In the genomic region with DNA sequence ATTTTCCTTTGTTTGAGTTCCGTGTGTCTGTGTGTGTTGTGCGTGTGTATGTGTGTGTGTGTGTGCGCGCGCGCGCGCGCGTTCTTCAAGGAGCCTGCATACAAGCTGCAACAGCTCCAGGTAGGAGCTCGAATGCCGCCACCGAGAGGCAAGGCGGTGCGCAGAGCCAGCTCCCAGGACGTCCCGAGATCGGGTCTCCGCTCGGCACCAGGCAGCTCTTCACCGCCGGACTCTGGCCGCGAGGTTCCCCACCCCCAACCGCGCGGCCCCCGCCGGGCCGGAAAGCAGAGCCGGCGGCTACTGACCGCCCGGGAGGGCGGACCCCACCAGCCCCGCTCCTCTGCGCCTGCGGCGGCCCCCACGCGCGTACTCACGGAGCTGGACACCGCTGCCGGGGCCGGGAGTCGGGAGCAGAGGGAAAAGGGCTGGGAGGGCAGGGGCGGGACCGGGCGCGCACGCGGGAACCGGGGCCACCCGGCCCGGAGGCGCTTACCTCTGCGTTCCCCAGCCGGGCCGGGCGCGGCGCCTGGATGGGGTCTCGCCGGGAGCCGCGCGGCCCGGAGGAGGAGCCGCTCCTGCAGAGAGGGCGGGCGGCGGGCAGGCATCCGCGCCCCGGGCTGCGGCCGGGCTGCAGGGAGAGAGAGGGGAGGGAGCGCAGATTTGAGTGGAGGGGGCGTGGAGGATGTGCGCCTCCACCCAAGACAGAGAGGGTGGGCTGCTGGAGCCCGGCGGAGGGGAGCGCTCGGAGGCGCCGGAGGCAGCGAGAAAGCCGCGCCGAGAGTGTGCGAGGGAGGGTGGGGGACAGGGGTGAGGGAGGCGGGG, we compare ENCODE assay signal across 8 cellular contexts. TPM values are rescaled to one million over a fixed set of nuclear protein-coding genes. Genes with fewer than 3 reads are reported as not detected.
DNase-seq lines count a peak whose midpoint lies in the region; ATAC-seq and TF ChIP-seq lines count a peak whose summit lies in the region.

No MANE protein-coding gene starts in this region.

- peak overlapping the region; percentile 65 to 73 for H3K4me3 Mint-ChIP-seq in activated T-cell treated with anti-CD3 and anti-CD28 coated beads, Interleukin-2, amount 50 U/mL, for 72 hours
- peak overlapping the region; percentile 91 to 98 (median 98) for H3K4me3 Mint-ChIP-seq in nephron

- ATAC-seq in activated T-cell treated with anti-CD3 and anti-CD28 coated beads, Interleukin-2, amount 50 U/mL, for 72 hours (replicated peaks in 1 of 2): peak; percentile 49 to 54
- ATAC-seq in foreskin keratinocyte (peak; percentile 76), GM21576 (IDR thresholded peaks at IDR 0.05; ENCODE audit: unreplicated experiment) (no peak), HG02981 (IDR thresholded peaks at IDR 0.05; ENCODE audit: unreplicated experiment) (no peak)

- H3K9me3 Mint-ChIP-seq in activated T-cell treated with anti-CD3 and anti-CD28 coated beads, Interleukin-2, amount 50 U/mL, for 72 hours: no peaks in the 10 kb centered on the region
- no peaks in the 10 kb centered on the region for H3K9me3 Mint-ChIP-seq in nephron

- no peak overlapping the region for H3K27ac Mint-ChIP-seq in activated T-cell treated with anti-CD3 and anti-CD28 coated beads, Interleukin-2, amount 50 U/mL, for 72 hours
- H3K27ac Mint-ChIP-seq in nephron: peak overlapping the region; percentile 96 to 99 (median 99)

- H3K36me3 Mint-ChIP-seq in activated T-cell treated with anti-CD3 and anti-CD28 coated beads, Interleukin-2, amount 50 U/mL, for 72 hours (ENCODE audit: insufficient read depth in 2 of 2): no peaks in the 10 kb centered on the region
- H3K36me3 Mint-ChIP-seq in nephron (ENCODE audit: low read depth): no peaks in the 10 kb centered on the region

- DNase-seq in NCI-H82 (lab: John Stamatoyannopoulos, UW): peak; percentile 80
- DNase-seq in NCI-H82 treated with DMSO at 0.1 percent for 48 hours (lab: John Stamatoyannopoulos, UW; ENCODE audit: unreplicated experiment): no peak
- DNase-seq in NCI-H1105 (lab: John Stamatoyannopoulos, UW): peak; percentile 28
- peak; percentile 10 to 19 for DNase-seq in activated T-cell treated with anti-CD3 and anti-CD28 coated beads, Interleukin-2, amount 50 U/mL, for 72 hours
- peak; percentile 55 to 81 for DNase-seq in foreskin keratinocyte

- peaks cover 12% of the 10 kb centered on the region for H3K4me1 ChIP-seq in foreskin keratinocyte

- H3K4me1 Mint-ChIP-seq in activated T-cell treated with anti-CD3 and anti-CD28 coated beads, Interleukin-2, amount 50 U/mL, for 72 hours (ENCODE audit: low read depth): no peaks in the 10 kb centered on the region
- H3K4me1 Mint-ChIP-seq in nephron: peaks cover 59% of the 10 kb centered on the region

- H3K27me3 Mint-ChIP-seq in activated T-cell treated with anti-CD3 and anti-CD28 coated beads, Interleukin-2, amount 50 U/mL, for 72 hours (ENCODE audit: low read depth): peaks cover 77% of the 10 kb centered on the region
- H3K27me3 Mint-ChIP-seq in nephron (ENCODE audit: low read depth): no peaks in the 10 kb centered on the region

- H3K27me3 ChIP-seq in foreskin keratinocyte: no peaks in the 10 kb centered on the region

- TF ChIP-seq CTCF in foreskin keratinocyte (conservative IDR thresholded peaks at IDR 0.05) (peak; percentile 56), nephron (IDR thresholded peaks at IDR 0.05; ENCODE audit: unreplicated experiment in 3 of 3) (no peak)

- peak overlapping the region; percentile 41 for H3K27ac ChIP-seq in foreskin keratinocyte

RNA-seq across cellular contexts. Expression of gene AKIP1, which starts 40.3 kb away (rescaled TPM):
- total RNA-seq in activated T-cell treated with anti-CD3 and anti-CD28 coated beads, Interleukin-2, amount 50 U/mL, for 72 hours: 10 to 100 TPM; 27.2 to 27.7 TPM
- 42.4 and 44.8 TPM in 2 replicates for total RNA-seq in foreskin keratinocyte
- polyA plus RNA-seq in foreskin keratinocyte: 50.4 and 56.5 TPM in 2 replicates

Comparison
In these comparisons a context has a peak if more than half of its experiments do, and no peak if none do; other contexts are left out.
1. ATAC-seq: peak in activated T-cell treated with anti-CD3 and anti-CD28 coated beads, Interleukin-2, amount 50 U/mL, for 72 hours (2 of 2) and foreskin keratinocyte (single experiment); none in GM21576 (single experiment) and HG02981 (single experiment).